6 cellular contexts compared by ENCODE assay signal in the genomic region with DNA sequence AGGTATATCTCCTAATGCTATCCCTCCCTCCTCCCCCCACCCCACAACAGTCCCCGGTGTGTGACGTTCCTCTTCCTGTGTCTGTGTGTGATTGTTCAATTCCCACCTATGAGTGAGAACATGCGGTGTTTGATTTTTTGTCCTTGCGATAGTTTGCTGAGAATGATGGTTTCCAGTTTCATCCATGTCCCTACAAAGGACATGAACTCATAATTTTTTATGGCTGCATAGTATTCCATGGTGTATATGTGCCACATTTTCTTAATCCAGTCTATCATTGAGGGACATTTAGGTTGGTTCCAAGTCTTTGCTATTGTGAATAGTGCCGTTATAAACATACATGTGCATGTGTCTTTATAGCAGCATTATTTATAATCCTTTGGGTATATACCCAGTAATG. TPM values are rescaled to one million over a fixed set of nuclear protein-coding genes. Genes with fewer than 3 reads are reported as not detected.
"Had no signal": no experiment of that assay in that cellular context is flagged by ENCODE, and none has a peak within 500 bp of the region (broad histone marks: within the 10 kb centered on the region; RNA-seq: fewer than 3 reads in every experiment).

No MANE protein-coding gene starts in this region.

RNA-seq across cellular contexts. Expression of a gene that starts 8.2 kb away (rescaled TPM):
- total RNA-seq: Right ventricle myocardium inferior, RPMI7951, SJCRH30 had no signal

RNA-seq across cellular contexts. Expression of a gene that starts 11.9 kb away (rescaled TPM):
- total RNA-seq: M059J, PC-3, Right ventricle myocardium inferior, RPMI7951, SJCRH30, T-cell had no signal

RNA-seq across cellular contexts. Expression of a gene that starts 17.7 kb away (rescaled TPM):
- total RNA-seq: M059J, PC-3, Right ventricle myocardium inferior, SJCRH30, T-cell had no signal

RNA-seq across cellular contexts. Expression of a gene that starts 19.1 kb away (rescaled TPM):
- total RNA-seq: M059J, PC-3, Right ventricle myocardium inferior, RPMI7951, SJCRH30 had no signal

RNA-seq across cellular contexts. Expression of a gene that starts 28.0 kb away (rescaled TPM):
- total RNA-seq: M059J, PC-3, Right ventricle myocardium inferior, RPMI7951, SJCRH30, T-cell had no signal
